In genomic region chr11:73324665-73325035, GRCh38 we compare ENCODE assay signal across 13 cellular contexts. TPM values are rescaled to one million over a fixed set of nuclear protein-coding genes. Genes with fewer than 3 reads are reported as not detected.
DNase-seq lines count a peak whose midpoint lies in the region; ATAC-seq and TF ChIP-seq lines count a peak whose summit lies in the region.
"Had no signal": no experiment of that assay in that cellular context is flagged by ENCODE, and none has a peak within 500 bp of the region (broad histone marks: within the 10 kb centered on the region; RNA-seq: fewer than 3 reads in every experiment).

No MANE protein-coding gene starts in this region.

- TF ChIP-seq CTCF in Caco-2 (IDR thresholded peaks at IDR 0.05; ENCODE audit: insufficient read depth in 1 of 2, low read depth in 1 of 2, low read length in 1 of 2, severe bottlenecking in 1 of 2, unreplicated experiment in 1 of 2) (no peak), esophagus squamous epithelium (IDR thresholded peaks at IDR 0.05) (no peak), progenitor cell of endocrine pancreas (IDR thresholded peaks at IDR 0.05; ENCODE audit: unreplicated experiment) (no peak)

- H3K27ac Mint-ChIP-seq in Caco-2 (ENCODE audit: unreplicated experiment) (peak overlapping the region; percentile 6), progenitor cell of endocrine pancreas (peak overlapping the region; percentile 76)
- H3K27ac Mint-ChIP-seq: activated naive CD4-positive, alpha-beta T cell treated with anti-CD3 and anti-CD28 coated beads, Interleukin-2, amount 50 U/mL, for 24 hours had no signal

- POLR2A ChIA-PET in Caco-2 (lab: Charles Lee) = no interaction called here

- H3K36me3 Mint-ChIP-seq in Caco-2 (ENCODE audit: insufficient read depth, unreplicated experiment) (peaks cover 60% of the 10 kb centered on the region), progenitor cell of endocrine pancreas (ENCODE audit: insufficient read depth) (no peaks in the 10 kb centered on the region)
- H3K36me3 Mint-ChIP-seq: activated naive CD4-positive, alpha-beta T cell treated with anti-CD3 and anti-CD28 coated beads, Interleukin-2, amount 50 U/mL, for 24 hours had no signal

- H3K4me3 ChIP-seq in Caco-2 (ENCODE audit: low read depth, low read length) = no peak overlapping the region
- no peak overlapping the region for H3K4me3 ChIP-seq in esophagus squamous epithelium

- TF ChIP-seq POLR2A in esophagus squamous epithelium (IDR thresholded peaks at IDR 0.05) = no peak

- no peaks in the 10 kb centered on the region for H3K9me3 Mint-ChIP-seq in Caco-2 (ENCODE audit: unreplicated experiment)
- no peaks in the 10 kb centered on the region for H3K9me3 Mint-ChIP-seq in progenitor cell of endocrine pancreas (ENCODE audit: low read depth)
- H3K9me3 Mint-ChIP-seq: activated naive CD4-positive, alpha-beta T cell treated with anti-CD3 and anti-CD28 coated beads, Interleukin-2, amount 50 U/mL, for 24 hours had no signal

- WGBS in esophagus squamous epithelium, 2 donors = 78 to 79% methylated on average over 1 to 2 of the region's 2 CpGs

- peaks cover 7% of the 10 kb centered on the region; the same call in 1 of the 2 replicates for H3K36me3 ChIP-seq in Caco-2 (ENCODE audit: control insufficient read depth, insufficient read depth, low read length)
- no peaks in the 10 kb centered on the region for H3K36me3 ChIP-seq in esophagus squamous epithelium

- no peak overlapping the region for H3K4me3 Mint-ChIP-seq in Caco-2 (ENCODE audit: unreplicated experiment)
- no peak overlapping the region for H3K4me3 Mint-ChIP-seq in progenitor cell of endocrine pancreas (ENCODE audit: low read depth)
- H3K4me3 Mint-ChIP-seq: activated naive CD4-positive, alpha-beta T cell treated with anti-CD3 and anti-CD28 coated beads, Interleukin-2, amount 50 U/mL, for 24 hours had no signal

- BruUV-seq in Caco-2 (replicated peaks; lab: Mats Ljungman, UMichigan) = no TSS peak

- H3K9me3 ChIP-seq in Caco-2 (no peaks in the 10 kb centered on the region), esophagus squamous epithelium (no peaks in the 10 kb centered on the region)

- H3K27me3 ChIP-seq in Caco-2 (replicated peaks; ENCODE audit: control insufficient read depth, insufficient read depth, low read length) = no peaks in the 10 kb centered on the region
- no peaks in the 10 kb centered on the region for H3K27me3 ChIP-seq in esophagus squamous epithelium

- ATAC-seq in HG03066 (IDR thresholded peaks at IDR 0.05; ENCODE audit: low read depth, unreplicated experiment) (peak; percentile 20), HG03159 (IDR thresholded peaks at IDR 0.05; ENCODE audit: unreplicated experiment) (no peak), left colon (no peak), HG02870 (IDR thresholded peaks at IDR 0.05; ENCODE audit: unreplicated experiment) (no peak)

- H3K27ac ChIP-seq in esophagus squamous epithelium = peak overlapping the region; percentile 50 to 91 (median 84)

- DNase-seq in Caco-2 (no peak), esophagus squamous epithelium (lab: John Stamatoyannopoulos, UW) (no peak), progenitor cell of endocrine pancreas (ENCODE audit: low spot score, unreplicated experiment) (no peak), left colon (no peak), RKO (ENCODE audit: low spot score) (no peak)
- DNase-seq: KG1, small intestine had no signal

- no peaks in the 10 kb centered on the region for H3K27me3 Mint-ChIP-seq in Caco-2 (ENCODE audit: insufficient read depth, unreplicated experiment)
- H3K27me3 Mint-ChIP-seq in progenitor cell of endocrine pancreas = no peaks in the 10 kb centered on the region
- H3K27me3 Mint-ChIP-seq: activated naive CD4-positive, alpha-beta T cell treated with anti-CD3 and anti-CD28 coated beads, Interleukin-2, amount 50 U/mL, for 24 hours had no signal

- CTCF ChIA-PET in Caco-2 (lab: Charles Lee) = interaction anchor here (1.4 to 3.5 kb wide), 3 partner anchors 11 to 18 kb away, joined by 3 to 19 read pairs (median 6); no protein-coding TSS in a partner anchor

- H3K4me1 Mint-ChIP-seq in Caco-2 (ENCODE audit: low read depth, unreplicated experiment) = peaks cover 39% of the 10 kb centered on the region
- peaks cover 42% of the 10 kb centered on the region for H3K4me1 Mint-ChIP-seq in progenitor cell of endocrine pancreas (ENCODE audit: low read depth)

- intact Hi-C loops in Caco-2 (cut with micrococcal nuclease; ENCODE audit: unreplicated experiment) = no loop called here
- intact Hi-C loops in esophagus squamous epithelium (cut with DNase I) = no loop called here
- intact Hi-C loops in left colon (cut with DNase I, micrococcal nuclease) = no loop called here

- H3K4me1 ChIP-seq in Caco-2 (peaks cover 16% of the 10 kb centered on the region), esophagus squamous epithelium (peaks cover 33 to 94% (median 57%) of the 10 kb centered on the region in 3 donors)

RNA-seq across cellular contexts. Expression of gene ARHGEF17, which starts 16.6 kb away (rescaled TPM):
- 77.9 and 78.1 TPM in 2 replicates for total RNA-seq in Caco-2 (2022)
- 10 to 100 TPM in 1 of 4 donors, 1 to 10 TPM in 3; 3.2 to 23.1 (median 5.4) TPM for total RNA-seq in esophagus squamous epithelium
- 71.4 and 77.0 TPM in 2 replicates for total RNA-seq in progenitor cell of endocrine pancreas
- 10 to 100 TPM in 1 of 2 donors, 1 to 10 TPM in 1; 6.8 to 14.4 TPM for total RNA-seq in left colon

RNA-seq across cellular contexts. Expression of gene RELT, which starts 51.5 kb away (rescaled TPM):
- 11.7 and 12.7 TPM in 2 replicates for total RNA-seq in Caco-2 (2022)
- total RNA-seq in esophagus squamous epithelium = 1 to 10 TPM; 3.7 to 8.8 (median 5.3) TPM
- total RNA-seq in progenitor cell of endocrine pancreas = 5.3 and 5.7 TPM in 2 replicates
- 1 to 10 TPM; 2.6 to 3.1 TPM for total RNA-seq in left colon

RNA-seq across cellular contexts. Expression of gene P2RY6, which starts 52.5 kb away (rescaled TPM):
- 48.4 and 55.7 TPM in 2 replicates for total RNA-seq in Caco-2 (2022)
- total RNA-seq in esophagus squamous epithelium = 1 to 10 TPM in 3 of 4 donors, under 1 TPM in 1; 0.26 to 3.6 (median 1.3) TPM
- total RNA-seq in progenitor cell of endocrine pancreas = 0.13 and 0.14 TPM in 2 replicates
- total RNA-seq in left colon = 1 to 10 TPM; 1.5 to 1.8 TPM
- total RNA-seq: NCI-H460, SK-MEL-5 had no signal

Comparison
In these comparisons a context has a peak if more than half of its experiments do, and no peak if none do; other contexts are left out.
1. RNA of gene P2RY6, which starts 52.5 kb away (total RNA-seq): 48.4 to 55.7 TPM in Caco-2; 1.5 to 1.8 TPM in left colon, 0.26 to 3.6 TPM in esophagus squamous epithelium and 0.13 to 0.14 TPM in progenitor cell of endocrine pancreas; every median in the first group is over 10 times any median in the second.